In the genomic region with DNA sequence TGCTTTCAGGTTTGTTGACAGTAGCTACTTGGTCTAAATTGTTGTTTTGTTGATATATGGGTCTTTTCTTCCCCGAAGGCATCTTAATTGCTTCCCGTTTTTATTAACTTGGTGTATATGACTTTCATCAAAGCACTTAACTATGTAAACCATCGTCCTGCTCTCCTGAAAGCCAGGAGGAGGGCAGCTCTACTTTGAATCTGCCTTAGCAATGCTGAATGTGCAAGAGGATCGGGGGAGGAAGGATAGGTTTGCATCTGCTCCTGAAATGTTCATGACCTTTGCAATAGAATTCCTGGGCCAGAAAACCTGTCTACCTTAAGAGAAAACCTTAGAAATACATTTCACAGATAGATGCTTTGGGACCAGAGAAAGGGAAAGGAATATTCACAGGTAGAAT, we compare ENCODE assay signal across 21 cellular contexts.
"Had no signal": no experiment of that assay in that cellular context is flagged by ENCODE, and none has a peak within 500 bp of the region (broad histone marks: within the 10 kb centered on the region; RNA-seq: fewer than 3 reads in every experiment).

No MANE protein-coding gene starts in this region.

- DNase-seq: activated CD4-positive, alpha-beta memory T cell treated with anti-CD3 and anti-CD28 coated beads, Interleukin-2, amount 10 ng/mL, durations not matched to agents 7 days and 5 days; activated CD4-positive, alpha-beta T cell treated with anti-CD3 and anti-CD28 coated beads, Interleukin-2, amount 10 ng/mL, durations not matched to agents 24 days and 14 days; activated CD4-positive, CD25-positive, alpha-beta regulatory T cell treated with anti-CD3 and anti-CD28 coated beads, Interleukin-2, amount 50 U/mL, for 72 hours; activated T-cell treated with anti-CD3 and anti-CD28 coated beads, Interleukin-2, amount 50 U/mL, for 4 hours; dermis blood vessel endothelial cell; effector CD4-positive, alpha-beta T cell; esophagus squamous epithelium; foreskin melanocyte; heart right ventricle; left ventricle myocardium superior; naive B cell; nucleus accumbens; pancreas; retina; stimulated activated CD4-positive, alpha-beta T cell treated with anti-CD3 and anti-CD28 coated beads, Interleukin-12 subunit alpha, Interleukin-12 subunit beta, amount 100 ng/mL, for 4 hours; stimulated activated CD4-positive, alpha-beta T cell treated with anti-CD3 and anti-CD28 coated beads, Interleukin-4, amount 100 ng/mL, for 1 hour; stimulated activated naive CD8-positive, alpha-beta T cell treated with anti-CD3 and anti-CD28 coated beads, Interleukin-15, Interleukin-2, amounts not matched to agents 100 U/mL and 50 U/mL, for 24 hours; T-helper 2 cell had no signal

- ATAC-seq: activated naive CD4-positive, alpha-beta T cell treated with anti-CD3 and anti-CD28 coated beads, Interleukin-2, amount 50 U/mL, for 72 hours; activated T-cell treated with anti-CD3 and anti-CD28 coated beads, Interleukin-2, amount 50 U/mL, for 4 hours; activated T-helper 17 cell treated with anti-CD3 and anti-CD28 coated beads, Interleukin-2, amount 50 U/mL, for 72 hours; heart right ventricle; left ventricle myocardium superior; pancreas; sciatic nerve; stimulated activated naive CD8-positive, alpha-beta T cell treated with anti-CD3 and anti-CD28 coated beads, Interleukin-15, Interleukin-2, amounts not matched to agents 100 U/mL and 50 U/mL, for 24 hours had no signal
